In genomic region chr3:52023101-52023770, GRCh38 we compare ENCODE assay signal across 19 cellular contexts. TPM values are rescaled to one million over a fixed set of nuclear protein-coding genes. Genes with fewer than 3 reads are reported as not detected.
DNase-seq lines count a peak whose midpoint lies in the region; ATAC-seq, FAIRE-seq and TF ChIP-seq lines count a peak whose summit lies in the region.
"Had no signal": no experiment of that assay in that cellular context is flagged by ENCODE, and none has a peak within 500 bp of the region (broad histone marks: within the 10 kb centered on the region; RNA-seq: fewer than 3 reads in every experiment).

No MANE protein-coding gene starts in this region.

- no peak for ATAC-seq in activated CD8-positive, alpha-beta T cell treated with anti-CD3 and anti-CD28 coated beads for 36 hours
- ATAC-seq: activated CD4-positive, alpha-beta T cell treated with anti-CD3 and anti-CD28 coated beads for 36 hours had no signal

- no peak overlapping the region for H3K4me3 ChIP-seq in NT2/D1 (ENCODE audit: insufficient read length, low read depth)
- H3K4me3 ChIP-seq in fibroblast of lung (replicated peaks in 1 of 4; ENCODE audit: control extremely low read depth in 1 of 4, insufficient read depth in 1 of 4, low read depth in 3 of 4, low read length in 4 of 4) = no peak overlapping the region
- no peak overlapping the region for H3K4me3 ChIP-seq in spleen
- H3K4me3 ChIP-seq: skin epidermis, vagina had no signal

- no peak overlapping the region for H3K27ac Mint-ChIP-seq in activated CD8-positive, alpha-beta T cell treated with anti-CD3 and anti-CD28 coated beads for 36 hours
- H3K27ac Mint-ChIP-seq: activated CD4-positive, alpha-beta T cell treated with anti-CD3 and anti-CD28 coated beads for 36 hours; T-helper 2 cell treated with Interferon-gamma antibody and Interleukin-4, amounts not matched to agents 5 μg/mL and 100 μg/mL, for 36 hours had no signal

- H3K79me2 ChIP-seq in fibroblast of lung (ENCODE audit: control insufficient read depth, insufficient read depth, low read length) = no peaks in the 10 kb centered on the region

- H3K9ac ChIP-seq in NT2/D1 (ENCODE audit: insufficient read length, low read depth) (peak overlapping the region; percentile 15), fibroblast of lung (ENCODE audit: insufficient read depth, low read length) (no peak overlapping the region)

- no peaks in the 10 kb centered on the region for H3K9me3 Mint-ChIP-seq in activated CD8-positive, alpha-beta T cell treated with anti-CD3 and anti-CD28 coated beads for 36 hours
- H3K9me3 Mint-ChIP-seq: neural crest cell; T-helper 2 cell treated with Interferon-gamma antibody and Interleukin-4, amounts not matched to agents 5 μg/mL and 100 μg/mL, for 36 hours had no signal

- no peak overlapping the region for H2AFZ ChIP-seq in fibroblast of lung (ENCODE audit: low read length)

- H3K27ac ChIP-seq in fibroblast of lung (ENCODE audit: insufficient read depth, low read length) (no peak overlapping the region), spleen (peak overlapping the region in 5 of 8 donors; percentile 8 to 73 (median 42))
- H3K27ac ChIP-seq: HL-60, vagina had no signal

- POLR2A ChIA-PET in activated CD8-positive, alpha-beta T cell treated with anti-CD3 and anti-CD28 coated beads for 36 hours (lab: Charles Lee) = no interaction called here

- no peaks in the 10 kb centered on the region for H4K20me1 ChIP-seq in fibroblast of lung (ENCODE audit: control insufficient read depth, extremely low read depth, insufficient read depth, low read length)

- H3K4me1 ChIP-seq in NT2/D1 (ENCODE audit: insufficient read depth, insufficient read length) = peaks cover 27% of the 10 kb centered on the region
- peaks cover 13% of the 10 kb centered on the region for H3K4me1 ChIP-seq in fibroblast of lung (ENCODE audit: control insufficient read depth, extremely low read depth, insufficient read depth, low read length)
- peaks cover 16 to 75% (median 45%) of the 10 kb centered on the region in 6 donors for H3K4me1 ChIP-seq in spleen

- no peak for TF ChIP-seq POLR2A in GM12891 (IDR thresholded peaks at IDR 0.05; ENCODE audit: low read depth, low read length)
- no peak for TF ChIP-seq POLR2A in spleen (IDR thresholded peaks at IDR 0.05)

- peak; percentile 65 for FAIRE-seq in GM12891 (lab: Jason Lieb, UNC)
- FAIRE-seq: G401.6 had no signal

- no peak for DNase-seq in GM12891 (ENCODE audit: insufficient read length, low spot score)
- DNase-seq in NT2/D1 (ENCODE audit: low read depth, low spot score) = no peak
- DNase-seq in fibroblast of lung (ENCODE audit: low read depth in 2 of 2) = no peak
- no peak for DNase-seq in spleen
- DNase-seq in occipital lobe (lab: John Stamatoyannopoulos, UW) = no peak
- DNase-seq in D341Med (ENCODE audit: low spot score) = no peak
- no peak for DNase-seq in central memory CD4-positive, alpha-beta T cell
- no peak for DNase-seq in activated CD8-positive, alpha-beta T cell treated with anti-CD3 and anti-CD28 coated beads for 36 hours
- DNase-seq: activated CD4-positive, alpha-beta T cell treated with anti-CD3 and anti-CD28 coated beads for 36 hours; activated CD8-positive, alpha-beta memory T cell treated with anti-CD3 and anti-CD28 coated beads, Interleukin-2, amount 50 U/mL, for 4 hours; Calu3; NCI-H1436; stimulated activated naive CD4-positive, alpha-beta T cell treated with Interleukin-2 at 50 U/mL for 16 hours had no signal

- 76 to 82% (median 77%) methylated on average over 3 of the region's 3 CpGs for WGBS in spleen, 5 donors

- peak overlapping the region; percentile 25 for H3K4me2 ChIP-seq in fibroblast of lung (ENCODE audit: extremely low read depth, insufficient read depth, low read length)

- no peak overlapping the region for H3K4me3 Mint-ChIP-seq in activated CD8-positive, alpha-beta T cell treated with anti-CD3 and anti-CD28 coated beads for 36 hours
- H3K4me3 Mint-ChIP-seq: activated CD4-positive, alpha-beta T cell treated with anti-CD3 and anti-CD28 coated beads for 36 hours; neural crest cell; T-helper 2 cell treated with Interferon-gamma antibody and Interleukin-4, amounts not matched to agents 5 μg/mL and 100 μg/mL, for 36 hours had no signal

- no peaks in the 10 kb centered on the region for H3K4me1 Mint-ChIP-seq in activated CD8-positive, alpha-beta T cell treated with anti-CD3 and anti-CD28 coated beads for 36 hours (ENCODE audit: low read depth)
- H3K4me1 Mint-ChIP-seq: activated CD4-positive, alpha-beta T cell treated with anti-CD3 and anti-CD28 coated beads for 36 hours had no signal

- no peaks in the 10 kb centered on the region for H3K27me3 Mint-ChIP-seq in activated CD8-positive, alpha-beta T cell treated with anti-CD3 and anti-CD28 coated beads for 36 hours
- H3K27me3 Mint-ChIP-seq: activated CD4-positive, alpha-beta T cell treated with anti-CD3 and anti-CD28 coated beads for 36 hours had no signal

- no peaks in the 10 kb centered on the region for H3K36me3 ChIP-seq in NT2/D1 (ENCODE audit: insufficient read depth, insufficient read length, low read length)
- H3K36me3 ChIP-seq in fibroblast of lung (ENCODE audit: control insufficient read depth, insufficient read depth, low read length) = no peaks in the 10 kb centered on the region
- H3K36me3 ChIP-seq in spleen = no peaks in the 10 kb centered on the region
- H3K36me3 ChIP-seq: vagina had no signal

- H3K27me3 ChIP-seq in NT2/D1 (ENCODE audit: insufficient read depth, insufficient read length) (no peaks in the 10 kb centered on the region), fibroblast of lung (ENCODE audit: control insufficient read depth, insufficient read depth, low read length) (no peaks in the 10 kb centered on the region), spleen (replicated peaks in 1 of 7) (no peaks in the 10 kb centered on the region)
- H3K27me3 ChIP-seq: vagina had no signal

- intact Hi-C loops in spleen (cut with DNase I; ENCODE audit: low total_unique reads) = no loop called here
- intact Hi-C loops in activated CD8-positive, alpha-beta T cell treated with anti-CD3 and anti-CD28 coated beads for 36 hours (cut with micrococcal nuclease) = no loop called here

- H3K9me3 ChIP-seq in NT2/D1 (ENCODE audit: insufficient read depth, low read length) (no peaks in the 10 kb centered on the region), fibroblast of lung (ENCODE audit: control insufficient read depth, insufficient read depth, low read depth, low read length) (no peaks in the 10 kb centered on the region), spleen (no peaks in the 10 kb centered on the region)
- H3K9me3 ChIP-seq: vagina had no signal

- TF ChIP-seq CTCF in fibroblast of lung (conservative IDR thresholded peaks at IDR 0.05 in 1 of 2, IDR thresholded peaks at IDR 0.05 in 1 of 2; ENCODE audit: low read depth in 1 of 2, low read length in 2 of 2) = no peak
- TF ChIP-seq CTCF in spleen (IDR thresholded peaks at IDR 0.05 in 8 of 11, conservative IDR thresholded peaks at IDR 0.05 in 3 of 11) = no peak
- TF ChIP-seq CTCF in activated CD8-positive, alpha-beta T cell treated with anti-CD3 and anti-CD28 coated beads for 36 hours (IDR thresholded peaks at IDR 0.05) = no peak

- no peaks in the 10 kb centered on the region for H3K36me3 Mint-ChIP-seq in activated CD8-positive, alpha-beta T cell treated with anti-CD3 and anti-CD28 coated beads for 36 hours (ENCODE audit: low read depth)

- CTCF ChIA-PET in activated CD8-positive, alpha-beta T cell treated with anti-CD3 and anti-CD28 coated beads for 36 hours (lab: Charles Lee) = no interaction called here

RNA-seq across cellular contexts. Expression of gene RPL29, which starts 27.5 kb away (rescaled TPM):
- polyA plus RNA-seq in GM12891 (2012; ENCODE audit: low read depth, missing spikeins) = 3,375 TPM
- total RNA-seq in fibroblast of lung (1,076 and 1,351 TPM in 2 replicates), spleen (1,000 to 10,000 TPM in 4 of 7 donors, 100 to 1,000 TPM in 3; 684 to 1,403 (median 1,036) TPM), occipital lobe (778 TPM)
- polyA plus RNA-seq in fibroblast of lung (1,512 and 1,580 TPM in 2 replicates), spleen (1,000 to 10,000 TPM; 3,003 to 4,302 (median 4,113) TPM)
- polyA plus RNA-seq in fibroblast of lung (2012) = 1,612 and 1,638 TPM in 2 replicates
- 263 and 406 TPM in 2 replicates for polyA minus RNA-seq in fibroblast of lung (ENCODE audit: low replicate concordance)
- total RNA-seq in activated CD8-positive, alpha-beta T cell treated with anti-CD3 and anti-CD28 coated beads for 36 hours = 1,000 to 10,000 TPM; 2,039 to 2,045 TPM

RNA-seq across cellular contexts. Expression of gene DUSP7, which starts 33.1 kb away (rescaled TPM):
- 4.1 TPM for polyA plus RNA-seq in GM12891 (2012; ENCODE audit: low read depth, missing spikeins)
- total RNA-seq in fibroblast of lung (5.4 and 5.6 TPM in 2 replicates), spleen (10 to 100 TPM; 31.5 to 68.6 (median 42.6) TPM), occipital lobe (10.8 TPM)
- polyA plus RNA-seq in fibroblast of lung (23.7 and 26.5 TPM in 2 replicates), spleen (10 to 100 TPM in 1 of 3 donors, 1 to 10 TPM in 2; 5.4 to 20.1 (median 6.9) TPM)
- polyA plus RNA-seq in fibroblast of lung (2012) = 15.2 and 16.3 TPM in 2 replicates
- 58.6 and 71.0 TPM in 2 replicates for polyA minus RNA-seq in fibroblast of lung (ENCODE audit: low replicate concordance)
- total RNA-seq in activated CD8-positive, alpha-beta T cell treated with anti-CD3 and anti-CD28 coated beads for 36 hours = 10 to 100 TPM; 19.6 to 21.6 TPM

RNA-seq across cellular contexts. Expression of gene ACY1, which starts 39.9 kb away (rescaled TPM):
- polyA plus RNA-seq in GM12891 (2012; ENCODE audit: low read depth, missing spikeins) = 38.7 TPM
- total RNA-seq in fibroblast of lung = 36.0 and 40.3 TPM in 2 replicates
- 21.4 and 26.9 TPM in 2 replicates for polyA plus RNA-seq in fibroblast of lung
- polyA plus RNA-seq in fibroblast of lung (2012) = 29.7 and 37.8 TPM in 2 replicates
- polyA minus RNA-seq in fibroblast of lung (ENCODE audit: low replicate concordance) = 71.1 and 134 TPM in 2 replicates
- total RNA-seq in spleen = 10 to 100 TPM; 16.7 to 31.1 (median 26.0) TPM
- 10 to 100 TPM; 28.1 to 29.8 (median 29.2) TPM for polyA plus RNA-seq in spleen
- total RNA-seq in occipital lobe = 2.8 TPM
- 10 to 100 TPM; 61.8 to 64.5 TPM for total RNA-seq in activated CD8-positive, alpha-beta T cell treated with anti-CD3 and anti-CD28 coated beads for 36 hours

RNA-seq across cellular contexts. Expression of gene ABHD14A, which starts 48.4 kb away (rescaled TPM):
- 8.4 TPM for polyA plus RNA-seq in GM12891 (2012; ENCODE audit: low read depth, missing spikeins)
- 5.1 and 9.0 TPM in 2 replicates for total RNA-seq in fibroblast of lung
- polyA plus RNA-seq in fibroblast of lung = 7.8 and 10.2 TPM in 2 replicates
- polyA plus RNA-seq in fibroblast of lung (2012) = 10.6 and 15.9 TPM in 2 replicates
- 11.3 and 15.1 TPM in 2 replicates for polyA minus RNA-seq in fibroblast of lung (ENCODE audit: low replicate concordance)
- 10 to 100 TPM in 4 of 7 donors, 1 to 10 TPM in 3; 8.7 to 23.9 (median 12.3) TPM for total RNA-seq in spleen
- 10 to 100 TPM; 18.7 to 26.7 (median 22.1) TPM for polyA plus RNA-seq in spleen
- 20.6 TPM for total RNA-seq in occipital lobe
- total RNA-seq in activated CD8-positive, alpha-beta T cell treated with anti-CD3 and anti-CD28 coated beads for 36 hours = 1 to 10 TPM; 8.9 to 9.5 TPM

RNA-seq across cellular contexts. Expression of gene ABHD14B, which starts 49.4 kb away (rescaled TPM):
- 58.0 TPM for polyA plus RNA-seq in GM12891 (2012; ENCODE audit: low read depth, missing spikeins)
- 21.1 and 27.4 TPM in 2 replicates for total RNA-seq in fibroblast of lung
- 38.2 and 46.3 TPM in 2 replicates for polyA plus RNA-seq in fibroblast of lung
- 33.6 and 39.0 TPM in 2 replicates for polyA plus RNA-seq in fibroblast of lung (2012)
- 50.6 and 60.5 TPM in 2 replicates for polyA minus RNA-seq in fibroblast of lung (ENCODE audit: low replicate concordance)
- 10 to 100 TPM; 33.8 to 74.9 (median 56.3) TPM for total RNA-seq in spleen
- polyA plus RNA-seq in spleen = 10 to 100 TPM; 60.1 to 71.4 (median 66.8) TPM
- 1.9 TPM for total RNA-seq in occipital lobe
- 10 to 100 TPM; 70.7 to 73.6 TPM for total RNA-seq in activated CD8-positive, alpha-beta T cell treated with anti-CD3 and anti-CD28 coated beads for 36 hours
